In genomic region chr15:77336006-77336405, GRCh38 we compare ENCODE assay signal across 37 cellular contexts.
"Had no signal": no experiment of that assay in that cellular context is flagged by ENCODE, and none has a peak within 500 bp of the region (broad histone marks: within the 10 kb centered on the region; RNA-seq: fewer than 3 reads in every experiment).

No MANE protein-coding gene starts in this region.

- ATAC-seq: activated CD8-positive, alpha-beta T cell treated with anti-CD3 and anti-CD28 coated beads for 36 hours; activated naive CD4-positive, alpha-beta T cell treated with anti-CD3 and anti-CD28 coated beads, Interleukin-2, amount 50 U/mL, for 72 hours; activated T-cell treated with anti-CD3 and anti-CD28 coated beads, Interleukin-2, amount 50 U/mL, for 4 hours; activated T-cell treated with anti-CD3 and anti-CD28 coated beads, Interleukin-2, amount 50 U/mL, for 72 hours; activated T-helper 17 cell treated with anti-CD3 and anti-CD28 coated beads, Interleukin-2, amount 50 U/mL, for 72 hours; body of pancreas had no signal

- H3K36me3 ChIP-seq: adrenal gland, brain microvascular endothelial cell, breast epithelium, cardiac muscle cell had no signal

- DNase-seq: activated B cell treated with CpG ODN at 0.5 μM for 24 hours; activated CD4-positive, alpha-beta memory T cell treated with anti-CD3 and anti-CD28 coated beads for 36 hours; activated CD4-positive, alpha-beta T cell treated with anti-CD3 and anti-CD28 coated beads for 4 hours; activated CD4-positive, alpha-beta T cell treated with anti-CD3 and anti-CD28 coated beads, Interleukin-2, amount 10 ng/mL, durations not matched to agents 24 days and 14 days; activated CD4-positive, alpha-beta T cell treated with anti-CD3 and anti-CD28 coated beads, Interleukin-2, amount 50 U/mL, for 1 hour; activated CD4-positive, alpha-beta T cell treated with anti-CD3 and anti-CD28 coated beads, Interleukin-2, amount 50 U/mL, for 4 hours; activated CD4-positive, CD25-positive, alpha-beta regulatory T cell treated with anti-CD3 and anti-CD28 coated beads, Interleukin-2, amount 50 U/mL, for 72 hours; activated CD8-positive, alpha-beta memory T cell treated with anti-CD3 and anti-CD28 coated beads, Interleukin-2, amount 50 U/mL, for 4 hours; activated CD8-positive, alpha-beta T cell treated with anti-CD3 and anti-CD28 coated beads for 36 hours; activated effector memory CD4-positive, alpha-beta T cell treated with anti-CD3 and anti-CD28 coated beads, Interleukin-2, amount 50 U/mL, for 16 hours; activated gamma-delta T cell treated with Interleukin-2 at 50 U/mL for 16 hours; activated naive CD4-positive, alpha-beta T cell; activated naive CD4-positive, alpha-beta T cell treated with anti-CD3 and anti-CD28 coated beads for 36 hours; activated naive CD4-positive, alpha-beta T cell treated with anti-CD3 and anti-CD28 coated beads, Interleukin-2, amount 50 U/mL, for 16 hours; activated naive CD8-positive, alpha-beta T cell treated with anti-CD3 and anti-CD28 coated beads for 36 hours; activated T-cell treated with anti-CD3 and anti-CD28 coated beads for 4 hours; activated T-cell treated with anti-CD3 and anti-CD28 coated beads, Interleukin-2, amount 50 U/mL, for 1 hour; activated T-cell treated with anti-CD3 and anti-CD28 coated beads, Interleukin-2, amount 50 U/mL, for 4 hours; activated T-cell treated with anti-CD3 and anti-CD28 coated beads, Interleukin-2, amount 50 U/mL, for 72 hours; amniotic stem cell; aorta; cerebellar nuclear complex; T-helper 1 cell; T-helper 2 cell; T-helper 9 cell had no signal

- H3K27me3 Mint-ChIP-seq: activated B cell treated with CpG ODN at 0.5 μM for 24 hours; activated CD4-positive, alpha-beta T cell treated with anti-CD3 and anti-CD28 coated beads, Interleukin-2, amount 10 ng/mL, durations not matched to agents 24 days and 14 days; activated CD8-positive, alpha-beta T cell treated with anti-CD3 and anti-CD28 coated beads for 36 hours; activated naive CD8-positive, alpha-beta T cell treated with anti-CD3 and anti-CD28 coated beads for 36 hours; activated T-helper 17 cell treated with anti-CD3 and anti-CD28 coated beads, Interleukin-2, amount 50 U/mL, for 72 hours; central memory CD8-positive, alpha-beta T cell had no signal

- FAIRE-seq: TTC549 had no signal

- H3K9me3 Mint-ChIP-seq: activated B cell treated with CpG ODN at 0.5 μM for 24 hours; activated CD4-positive, alpha-beta memory T cell treated with anti-CD3 and anti-CD28 coated beads for 36 hours; activated CD4-positive, alpha-beta T cell treated with anti-CD3 and anti-CD28 coated beads, Interleukin-2, amount 10 ng/mL, durations not matched to agents 24 days and 14 days; activated CD8-positive, alpha-beta T cell treated with anti-CD3 and anti-CD28 coated beads for 36 hours; activated naive CD4-positive, alpha-beta T cell treated with anti-CD3 and anti-CD28 coated beads for 36 hours; activated naive CD4-positive, alpha-beta T cell treated with anti-CD3 and anti-CD28 coated beads, Interleukin-2, amount 50 U/mL, for 72 hours; activated naive CD8-positive, alpha-beta T cell treated with anti-CD3 and anti-CD28 coated beads for 36 hours; activated T-cell treated with anti-CD3 and anti-CD28 coated beads, Interleukin-2, amount 50 U/mL, for 4 hours; activated T-cell treated with anti-CD3 and anti-CD28 coated beads, Interleukin-2, amount 50 U/mL, for 72 hours; activated T-helper 1 cell treated with anti-CD3 and anti-CD28 coated beads, Interleukin-12 subunit alpha, Interleukin-12 subunit beta, Interleukin-2, Interleukin-4 antibody, amounts not matched to agents 30 ng/mL and 10 ng/mL and 1 ng/mL, durations not matched to agents 14 hours and 24 hours and 36 hours; activated T-helper 17 cell treated with anti-CD3 and anti-CD28 coated beads, Interleukin-2, amount 50 U/mL, for 72 hours; central memory CD8-positive, alpha-beta T cell; T-helper 2 cell treated with Interferon-gamma antibody and Interleukin-4, amounts not matched to agents 5 μg/mL and 100 μg/mL, for 36 hours had no signal

- H3K36me3 Mint-ChIP-seq: activated CD4-positive, alpha-beta memory T cell treated with anti-CD3 and anti-CD28 coated beads for 36 hours; activated naive CD4-positive, alpha-beta T cell treated with anti-CD3 and anti-CD28 coated beads, Interleukin-2, amount 50 U/mL, for 72 hours had no signal

- H3K4me1 Mint-ChIP-seq: activated B cell treated with CpG ODN at 0.5 μM for 24 hours; activated CD4-positive, alpha-beta T cell treated with anti-CD3 and anti-CD28 coated beads, Interleukin-2, amount 10 ng/mL, durations not matched to agents 24 days and 14 days; activated T-helper 17 cell treated with anti-CD3 and anti-CD28 coated beads, Interleukin-2, amount 50 U/mL, for 72 hours had no signal

- H3K4me3 Mint-ChIP-seq: activated B cell treated with CpG ODN at 0.5 μM for 24 hours; activated CD4-positive, alpha-beta memory T cell treated with anti-CD3 and anti-CD28 coated beads for 36 hours; activated CD4-positive, alpha-beta T cell treated with anti-CD3 and anti-CD28 coated beads, Interleukin-2, amount 10 ng/mL, durations not matched to agents 24 days and 14 days; activated CD8-positive, alpha-beta T cell treated with anti-CD3 and anti-CD28 coated beads for 36 hours; activated naive CD4-positive, alpha-beta T cell treated with anti-CD3 and anti-CD28 coated beads for 36 hours; activated naive CD8-positive, alpha-beta T cell treated with anti-CD3 and anti-CD28 coated beads for 36 hours; activated T-cell treated with anti-CD3 and anti-CD28 coated beads, Interleukin-2, amount 50 U/mL, for 4 hours; activated T-cell treated with anti-CD3 and anti-CD28 coated beads, Interleukin-2, amount 50 U/mL, for 72 hours; activated T-helper 1 cell treated with anti-CD3 and anti-CD28 coated beads, Interleukin-12 subunit alpha, Interleukin-12 subunit beta, Interleukin-2, Interleukin-4 antibody, amounts not matched to agents 30 ng/mL and 10 ng/mL and 1 ng/mL, durations not matched to agents 14 hours and 24 hours and 36 hours; activated T-helper 17 cell treated with anti-CD3 and anti-CD28 coated beads, Interleukin-2, amount 50 U/mL, for 72 hours; central memory CD8-positive, alpha-beta T cell; T-helper 1 cell treated with Interleukin-12 subunit alpha and Interleukin-12 subunit beta and Interleukin-4 antibody, amounts not matched to agents 30 μg/mL and 1 μg/mL, for 36 hours; T-helper 2 cell treated with Interferon-gamma antibody and Interleukin-4, amounts not matched to agents 5 μg/mL and 100 μg/mL, for 36 hours had no signal

- H3K27me3 ChIP-seq: adrenal gland, body of pancreas, brain microvascular endothelial cell, breast epithelium, cardiac muscle cell had no signal

- H3K27ac Mint-ChIP-seq: activated B cell treated with CpG ODN at 0.5 μM for 24 hours; activated CD4-positive, alpha-beta memory T cell treated with anti-CD3 and anti-CD28 coated beads for 36 hours; activated CD4-positive, alpha-beta T cell treated with anti-CD3 and anti-CD28 coated beads, Interleukin-2, amount 10 ng/mL, durations not matched to agents 24 days and 14 days; activated CD8-positive, alpha-beta T cell treated with anti-CD3 and anti-CD28 coated beads for 36 hours; activated naive CD4-positive, alpha-beta T cell treated with anti-CD3 and anti-CD28 coated beads for 36 hours; activated naive CD4-positive, alpha-beta T cell treated with anti-CD3 and anti-CD28 coated beads, Interleukin-2, amount 50 U/mL, for 72 hours; activated naive CD8-positive, alpha-beta T cell treated with anti-CD3 and anti-CD28 coated beads for 36 hours; activated T-cell treated with anti-CD3 and anti-CD28 coated beads, Interleukin-2, amount 50 U/mL, for 72 hours; activated T-helper 1 cell treated with anti-CD3 and anti-CD28 coated beads, Interleukin-12 subunit alpha, Interleukin-12 subunit beta, Interleukin-2, Interleukin-4 antibody, amounts not matched to agents 30 ng/mL and 10 ng/mL and 1 ng/mL, durations not matched to agents 14 hours and 24 hours and 36 hours; activated T-helper 17 cell treated with anti-CD3 and anti-CD28 coated beads, Interleukin-2, amount 50 U/mL, for 72 hours; T-helper 1 cell treated with Interleukin-12 subunit alpha and Interleukin-12 subunit beta and Interleukin-4 antibody, amounts not matched to agents 30 μg/mL and 1 μg/mL, for 36 hours; T-helper 2 cell treated with Interferon-gamma antibody and Interleukin-4, amounts not matched to agents 5 μg/mL and 100 μg/mL, for 36 hours had no signal

- H3K4me3 ChIP-seq: adrenal gland, body of pancreas, breast epithelium, cardiac muscle cell had no signal
